In the genomic region with DNA sequence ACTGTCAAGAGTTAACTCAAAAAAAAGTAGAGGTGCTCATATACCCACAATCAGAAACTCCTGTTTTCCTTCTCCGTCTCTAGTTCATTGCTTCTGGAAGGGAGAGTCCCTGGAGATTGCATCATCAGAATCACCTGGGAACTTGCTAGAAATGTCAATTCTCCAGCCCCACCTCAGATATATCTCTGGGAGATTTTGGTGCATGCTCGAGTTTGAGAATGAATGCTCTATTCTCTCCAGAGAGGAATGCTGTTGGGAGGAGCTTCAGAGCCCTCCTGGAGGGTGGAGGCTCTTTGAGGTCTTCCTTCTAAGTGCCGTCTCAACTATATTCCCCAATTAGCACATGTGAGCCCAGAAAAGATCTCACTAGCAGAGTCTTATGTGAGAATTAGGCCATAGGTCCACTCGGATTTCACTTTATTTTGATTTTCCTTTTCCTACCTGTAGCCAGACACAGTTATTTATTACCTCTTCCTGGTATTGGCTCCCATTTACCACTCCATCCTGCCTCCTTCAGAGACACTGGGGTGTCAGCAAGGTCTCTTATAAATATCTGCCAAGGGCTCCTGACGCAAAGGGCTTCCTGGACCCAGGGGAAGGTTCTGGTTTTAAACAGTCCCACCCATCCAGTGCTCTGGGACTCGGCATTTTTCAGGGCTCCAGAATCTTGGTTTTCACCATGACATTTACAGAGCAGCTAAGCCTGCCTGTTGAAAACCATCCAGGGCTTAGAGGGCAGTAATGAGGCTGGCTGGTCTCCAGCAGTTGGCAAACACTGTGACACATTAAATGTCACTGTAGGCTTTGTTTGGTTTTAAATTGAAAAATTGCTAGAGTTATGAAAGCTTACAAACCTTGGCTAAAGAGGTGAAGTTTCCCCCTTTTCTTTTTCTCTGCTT, we compare ENCODE assay signal across 11 cellular contexts.
A peak's percentile ranks its signal among the peaks of the same experiment; 100 is the strongest.
DNase-seq lines count a peak whose midpoint lies in the region; ATAC-seq and TF ChIP-seq lines count a peak whose summit lies in the region.
"Had no signal": no experiment of that assay in that cellular context is flagged by ENCODE, and none has a peak within 500 bp of the region (broad histone marks: within the 10 kb centered on the region; RNA-seq: fewer than 3 reads in every experiment).

No MANE protein-coding gene starts in this region.

- peak in 1 of 3 experiments; percentile 17 for TF ChIP-seq CTCF in ascending aorta (IDR thresholded peaks at IDR 0.05)
- TF ChIP-seq CTCF in vagina (IDR thresholded peaks at IDR 0.05) = no peak
- TF ChIP-seq CTCF in CD14-positive monocyte (IDR thresholded peaks at IDR 0.05) = no peak
- no peak for TF ChIP-seq CTCF in mesothelial cell of epicardium (IDR thresholded peaks at IDR 0.05; ENCODE audit: unreplicated experiment)

- H3K9me3 ChIP-seq in ascending aorta (no peaks in the 10 kb centered on the region), vagina (no peaks in the 10 kb centered on the region)

- H3K9me3 Mint-ChIP-seq in CD14-positive monocyte (peaks cover 0 to 2% (median 0%) of the 10 kb centered on the region in 7 donors), mesothelial cell of epicardium (no peaks in the 10 kb centered on the region)
- H3K9me3 Mint-ChIP-seq: memory B cell had no signal

- H3K27ac Mint-ChIP-seq in CD14-positive monocyte (peak overlapping the region in 1 of 7 donors; percentile 24), mesothelial cell of epicardium (no peak overlapping the region)
- H3K27ac Mint-ChIP-seq: B cell, memory B cell had no signal

- H3K4me3 Mint-ChIP-seq in CD14-positive monocyte (no peak overlapping the region), mesothelial cell of epicardium (no peak overlapping the region)
- H3K4me3 Mint-ChIP-seq: activated naive CD4-positive, alpha-beta T cell treated with anti-CD3 and anti-CD28 coated beads, Interleukin-2, amount 50 U/mL, for 24 hours; B cell; memory B cell had no signal

- peak overlapping the region; percentile 72 to 78 for H3K27ac ChIP-seq in ascending aorta
- peak overlapping the region; percentile 77 for H3K27ac ChIP-seq in vagina

- peaks cover 6 to 18% of the 10 kb centered on the region in 2 donors for H3K4me1 ChIP-seq in ascending aorta
- H3K4me1 ChIP-seq in vagina = peaks cover 28% of the 10 kb centered on the region

- no peaks in the 10 kb centered on the region for H3K36me3 ChIP-seq in ascending aorta
- H3K36me3 ChIP-seq in vagina = no peaks in the 10 kb centered on the region

- peaks cover 0 to 1% (median 1%) of the 10 kb centered on the region in 3 donors for H3K27me3 Mint-ChIP-seq in CD14-positive monocyte (ENCODE audit: low read depth in 3 of 3)
- peaks cover 5% of the 10 kb centered on the region for H3K27me3 Mint-ChIP-seq in mesothelial cell of epicardium (ENCODE audit: low read depth)
- H3K27me3 Mint-ChIP-seq: activated naive CD4-positive, alpha-beta T cell treated with anti-CD3 and anti-CD28 coated beads, Interleukin-2, amount 50 U/mL, for 24 hours; B cell; memory B cell had no signal

- intact Hi-C loops in Right ventricle myocardium superior (cut with DNase I) = no loop called here
- intact Hi-C loops in cardiac septum (cut with DNase I) = no loop called here
- intact Hi-C loops in ascending aorta (cut with DNase I) = loop anchor here (2.0 kb wide), 1 partner anchor 14 kb away; no protein-coding TSS in a partner anchor
- intact Hi-C loops in vagina (cut with DNase I) = no loop called here
- intact Hi-C loops in CD14-positive monocyte (cut with micrococcal nuclease) = loop anchor here in 1 of 2 donors (10.0 kb wide), 1 partner anchor 90 kb away; no protein-coding TSS in a partner anchor

- H3K36me3 Mint-ChIP-seq in CD14-positive monocyte (peaks cover 0 to 3% of the 10 kb centered on the region in 2 donors), mesothelial cell of epicardium (no peaks in the 10 kb centered on the region)
- H3K36me3 Mint-ChIP-seq: activated naive CD4-positive, alpha-beta T cell treated with anti-CD3 and anti-CD28 coated beads, Interleukin-2, amount 50 U/mL, for 24 hours; memory B cell had no signal

- peak; percentile 79 for ATAC-seq in Right ventricle myocardium superior (ENCODE audit: poor library complexity)
- ATAC-seq in HG02588 (IDR thresholded peaks at IDR 0.05; ENCODE audit: unreplicated experiment) = no peak

- DNase-seq in Right ventricle myocardium superior (peak; percentile 57), cardiac septum (ENCODE audit: low spot score) (no peak), ascending aorta (ENCODE audit: low spot score in 2 of 2) (peak; percentile 18 to 87), kidney tubule cell (ENCODE audit: low spot score) (peak; percentile 40), vagina (ENCODE audit: extremely low spot score in 2 of 2) (no peak), CD14-positive monocyte (ENCODE audit: low spot score) (no peak), mesothelial cell of epicardium (ENCODE audit: low spot score in 2 of 2, unreplicated experiment in 2 of 2) (no peak)

- H3K4me3 ChIP-seq in ascending aorta (no peak overlapping the region), vagina (no peak overlapping the region)

- H3K4me1 Mint-ChIP-seq in CD14-positive monocyte = peaks cover 39% of the 10 kb centered on the region
- H3K4me1 Mint-ChIP-seq in mesothelial cell of epicardium = peaks cover 17% of the 10 kb centered on the region

- no peak for TF ChIP-seq POLR2A in vagina (IDR thresholded peaks at IDR 0.05)

- H3K27me3 ChIP-seq in ascending aorta (no peaks in the 10 kb centered on the region), vagina (no peaks in the 10 kb centered on the region)

Comparison
In these comparisons a context has a peak if more than half of its experiments do, and no peak if none do; other contexts are left out.
1. DNase-seq: peak in Right ventricle myocardium superior (single experiment), ascending aorta (2 of 2) and kidney tubule cell (single experiment); none in cardiac septum (single experiment), vagina (0 of 2), CD14-positive monocyte (single experiment) and mesothelial cell of epicardium (0 of 2).